ENCODE assay signal across 1 cellular context in the genomic region with DNA sequence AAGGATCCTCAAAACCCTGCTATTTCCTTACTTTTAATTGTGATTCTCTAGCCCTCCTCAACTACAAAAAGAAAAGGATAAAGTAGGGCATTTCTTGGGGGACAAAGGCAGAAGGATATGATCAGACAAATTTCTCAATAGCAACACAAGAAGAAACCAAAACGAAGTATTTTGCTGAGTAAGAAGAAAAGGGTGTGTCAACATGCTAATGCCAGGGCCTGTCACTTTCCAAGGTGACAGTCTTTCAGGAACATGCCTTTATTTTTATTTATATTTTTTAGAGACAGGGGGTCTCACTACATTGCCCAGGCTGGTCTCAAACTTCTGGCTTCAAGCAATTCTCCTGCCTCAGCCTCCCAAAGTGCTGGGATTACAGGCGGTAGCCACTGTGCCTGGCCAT.
A peak's percentile ranks its signal among the peaks of the same experiment; 100 is the strongest.
TF ChIP-seq lines count a peak whose summit lies in the region.

No MANE protein-coding gene starts in this region.

TF ChIP-seq in HepG2, 621 proteins besides CTCF, POLR2A, EP300 and RAD21:
- TF ChIP-seq NR2F1 (CRISPR knock-in tag; IDR thresholded peaks at IDR 0.05) (no peak), MAFK (conservative IDR thresholded peaks at IDR 0.05 in 1 of 2, IDR thresholded peaks at IDR 0.05 in 1 of 2; ENCODE audit: low read length in 2 of 2) (peak; percentile 76 to 85), HINFP (CRISPR knock-in tag; IDR thresholded peaks at IDR 0.05; ENCODE audit: low read depth) (no peak), MAFF (IDR thresholded peaks at IDR 0.05; ENCODE audit: low read depth, low read length) (peak; percentile 79)
- TF ChIP-seq, protein P1, sequence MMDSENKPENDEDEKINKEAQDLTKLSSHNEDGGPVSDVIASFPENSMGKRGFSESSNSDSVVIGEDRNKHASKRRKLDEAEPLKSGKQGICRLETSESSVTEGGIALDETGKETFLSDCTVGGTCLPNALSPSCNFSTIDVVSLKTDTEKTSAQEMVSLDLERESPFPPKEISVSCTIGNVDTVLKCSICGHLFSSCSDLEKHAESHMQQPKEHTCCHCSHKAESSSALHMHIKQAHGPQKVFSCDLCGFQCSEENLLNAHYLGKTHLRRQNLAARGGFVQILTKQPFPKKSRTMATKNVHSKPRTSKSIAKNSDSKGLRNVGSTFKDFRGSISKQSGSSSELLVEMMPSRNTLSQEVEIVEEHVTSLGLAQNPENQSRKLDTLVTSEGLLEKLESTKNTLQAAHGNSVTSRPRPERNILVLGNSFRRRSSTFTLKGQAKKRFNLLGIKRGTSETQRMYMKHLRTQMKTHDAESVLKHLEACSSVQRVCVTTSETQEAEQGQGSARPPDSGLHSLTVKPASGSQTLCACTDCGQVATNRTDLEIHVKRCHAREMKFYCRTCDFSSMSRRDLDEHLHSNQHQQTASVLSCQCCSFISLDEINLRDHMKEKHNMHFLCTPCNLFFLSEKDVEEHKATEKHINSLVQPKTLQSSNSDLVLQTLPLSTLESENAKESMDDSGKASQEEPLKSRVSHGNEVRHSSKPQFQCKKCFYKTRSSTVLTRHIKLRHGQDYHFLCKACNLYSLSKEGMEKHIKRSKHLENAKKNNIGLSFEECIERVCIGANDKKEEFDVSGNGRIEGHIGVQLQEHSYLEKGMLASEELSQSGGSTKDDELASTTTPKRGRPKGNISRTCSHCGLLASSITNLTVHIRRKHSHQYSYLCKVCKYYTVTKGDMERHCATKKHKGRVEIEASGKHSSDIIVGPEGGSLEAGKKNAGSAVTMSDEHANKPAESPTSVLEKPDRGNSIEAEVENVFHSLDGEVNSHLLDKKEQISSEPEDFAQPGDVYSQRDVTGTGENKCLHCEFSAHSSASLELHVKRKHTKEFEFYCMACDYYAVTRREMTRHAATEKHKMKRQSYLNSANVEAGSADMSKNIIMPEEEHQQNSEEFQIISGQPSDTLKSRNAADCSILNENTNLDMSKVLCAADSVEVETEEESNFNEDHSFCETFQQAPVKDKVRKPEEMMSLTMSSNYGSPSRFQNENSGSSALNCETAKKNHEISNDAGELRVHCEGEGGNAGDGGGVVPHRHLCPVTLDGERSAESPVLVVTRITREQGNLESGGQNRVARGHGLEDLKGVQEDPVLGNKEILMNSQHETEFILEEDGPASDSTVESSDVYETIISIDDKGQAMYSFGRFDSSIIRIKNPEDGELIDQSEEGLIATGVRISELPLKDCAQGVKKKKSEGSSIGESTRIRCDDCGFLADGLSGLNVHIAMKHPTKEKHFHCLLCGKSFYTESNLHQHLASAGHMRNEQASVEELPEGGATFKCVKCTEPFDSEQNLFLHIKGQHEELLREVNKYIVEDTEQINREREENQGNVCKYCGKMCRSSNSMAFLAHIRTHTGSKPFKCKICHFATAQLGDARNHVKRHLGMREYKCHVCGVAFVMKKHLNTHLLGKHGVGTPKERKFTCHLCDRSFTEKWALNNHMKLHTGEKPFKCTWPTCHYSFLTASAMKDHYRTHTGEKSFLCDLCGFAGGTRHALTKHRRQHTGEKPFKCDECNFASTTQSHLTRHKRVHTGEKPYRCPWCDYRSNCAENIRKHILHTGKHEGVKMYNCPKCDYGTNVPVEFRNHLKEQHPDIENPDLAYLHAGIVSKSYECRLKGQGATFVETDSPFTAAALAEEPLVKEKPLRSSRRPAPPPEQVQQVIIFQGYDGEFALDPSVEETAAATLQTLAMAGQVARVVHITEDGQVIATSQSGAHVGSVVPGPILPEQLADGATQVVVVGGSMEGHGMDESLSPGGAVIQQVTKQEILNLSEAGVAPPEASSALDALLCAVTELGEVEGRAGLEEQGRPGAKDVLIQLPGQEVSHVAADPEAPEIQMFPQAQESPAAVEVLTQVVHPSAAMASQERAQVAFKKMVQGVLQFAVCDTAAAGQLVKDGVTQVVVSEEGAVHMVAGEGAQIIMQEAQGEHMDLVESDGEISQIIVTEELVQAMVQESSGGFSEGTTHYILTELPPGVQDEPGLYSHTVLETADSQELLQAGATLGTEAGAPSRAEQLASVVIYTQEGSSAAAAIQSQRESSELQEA (CRISPR knock-in tag; IDR thresholded peaks at IDR 0.05; ENCODE audit: not compliant biosample characterization), result no peak
- TF ChIP-seq, protein P2, sequence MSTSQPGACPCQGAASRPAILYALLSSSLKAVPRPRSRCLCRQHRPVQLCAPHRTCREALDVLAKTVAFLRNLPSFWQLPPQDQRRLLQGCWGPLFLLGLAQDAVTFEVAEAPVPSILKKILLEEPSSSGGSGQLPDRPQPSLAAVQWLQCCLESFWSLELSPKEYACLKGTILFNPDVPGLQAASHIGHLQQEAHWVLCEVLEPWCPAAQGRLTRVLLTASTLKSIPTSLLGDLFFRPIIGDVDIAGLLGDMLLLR (CRISPR knock-in tag; IDR thresholded peaks at IDR 0.05), result no peak
